Comparison of ENCODE assay signal across 9 cellular contexts in genomic region chr2:47404356-47404755, GRCh38. TPM values are rescaled to one million over a fixed set of nuclear protein-coding genes. Genes with fewer than 3 reads are reported as not detected.
DNase-seq lines count a peak whose midpoint lies in the region; ATAC-seq, FAIRE-seq and TF ChIP-seq lines count a peak whose summit lies in the region.
"Had no signal": no experiment of that assay in that cellular context is flagged by ENCODE, and none has a peak within 500 bp of the region (broad histone marks: within the 10 kb centered on the region; RNA-seq: fewer than 3 reads in every experiment).

No MANE protein-coding gene starts in this region.

- no peak overlapping the region for H3K27ac ChIP-seq in keratinocyte (ENCODE audit: control insufficient read depth, insufficient read depth, low read length)
- H3K27ac ChIP-seq in thoracic aorta = no peak overlapping the region

- peaks cover 51% of the 10 kb centered on the region for H3K36me3 Mint-ChIP-seq in activated T-cell treated with anti-CD3 and anti-CD28 coated beads, Interleukin-2, amount 50 U/mL, for 24 hours (ENCODE audit: low read depth)
- peaks cover 31% of the 10 kb centered on the region for H3K36me3 Mint-ChIP-seq in activated CD4-positive, alpha-beta memory T cell treated with anti-CD3 and anti-CD28 coated beads for 36 hours

- no peaks in the 10 kb centered on the region for H3K9me1 ChIP-seq in keratinocyte (ENCODE audit: control insufficient read depth, extremely low read depth, insufficient read depth, low read length)

- peaks cover 39% of the 10 kb centered on the region for H3K4me1 Mint-ChIP-seq in activated T-cell treated with anti-CD3 and anti-CD28 coated beads, Interleukin-2, amount 50 U/mL, for 24 hours (ENCODE audit: low read depth)
- peaks cover 26% of the 10 kb centered on the region for H3K4me1 Mint-ChIP-seq in activated CD4-positive, alpha-beta memory T cell treated with anti-CD3 and anti-CD28 coated beads for 36 hours (ENCODE audit: low read depth)

- intact Hi-C loops in activated CD4-positive, alpha-beta memory T cell treated with anti-CD3 and anti-CD28 coated beads for 36 hours (cut with micrococcal nuclease) = no loop called here

- no peak for ATAC-seq in thoracic aorta (ENCODE audit: insufficient number of reproducible peaks, low FRiP score, low read depth)
- no peak for ATAC-seq in GM18858 (IDR thresholded peaks at IDR 0.05; ENCODE audit: unreplicated experiment)
- no peak for ATAC-seq in HG03159 (IDR thresholded peaks at IDR 0.05; ENCODE audit: unreplicated experiment)
- no peak for ATAC-seq in HG03135 (IDR thresholded peaks at IDR 0.05; ENCODE audit: unreplicated experiment)

- dilution Hi-C loops in keratinocyte (cut with MboI; ENCODE audit: extremely low pct_ligation_motif_present, low sequenced_read_pairs) = no loop called here

- no peak for DNase-seq in activated T-cell treated with anti-CD3 and anti-CD28 coated beads, Interleukin-2, amount 50 U/mL, for 24 hours
- DNase-seq in activated T-cell treated with anti-CD3 and anti-CD28 coated beads, Interleukin-2, amount 50 U/mL, for 1 hour = no peak
- DNase-seq in activated CD4-positive, alpha-beta memory T cell treated with anti-CD3 and anti-CD28 coated beads for 36 hours = no peak
- DNase-seq in keratinocyte (ENCODE audit: low read depth, low spot score) (no peak), thoracic aorta (ENCODE audit: low spot score) (no peak)

- H3K4me1 ChIP-seq in keratinocyte (ENCODE audit: control insufficient read depth, extremely low read depth, insufficient read depth, low read length) = peaks cover 14% of the 10 kb centered on the region
- H3K4me1 ChIP-seq in thoracic aorta (ENCODE audit: control insufficient read depth in 1 of 2, low read depth in 2 of 2) = peaks cover 9 to 17% of the 10 kb centered on the region in 2 donors

- no peaks in the 10 kb centered on the region for H3K9me3 Mint-ChIP-seq in activated T-cell treated with anti-CD3 and anti-CD28 coated beads, Interleukin-2, amount 50 U/mL, for 24 hours
- H3K9me3 Mint-ChIP-seq in activated CD4-positive, alpha-beta memory T cell treated with anti-CD3 and anti-CD28 coated beads for 36 hours = no peaks in the 10 kb centered on the region

- POLR2A ChIA-PET in activated CD4-positive, alpha-beta memory T cell treated with anti-CD3 and anti-CD28 coated beads for 36 hours (lab: Charles Lee) = interaction anchor here (0.8 kb wide), 1 partner anchor 379 kb away, joined by 3 read pairs; the partner anchor contains the start of gene MSH6

- H3K4me2 ChIP-seq in keratinocyte (ENCODE audit: control insufficient read depth, extremely low read depth, insufficient read depth, low read depth, low read length) = peak overlapping the region; percentile 99

- peak overlapping the region; percentile 98 for H3K27ac Mint-ChIP-seq in activated T-cell treated with anti-CD3 and anti-CD28 coated beads, Interleukin-2, amount 50 U/mL, for 24 hours
- no peak overlapping the region for H3K27ac Mint-ChIP-seq in activated CD4-positive, alpha-beta memory T cell treated with anti-CD3 and anti-CD28 coated beads for 36 hours

- H3K4me3 Mint-ChIP-seq in activated T-cell treated with anti-CD3 and anti-CD28 coated beads, Interleukin-2, amount 50 U/mL, for 24 hours = peak overlapping the region; percentile 96
- H3K4me3 Mint-ChIP-seq in activated CD4-positive, alpha-beta memory T cell treated with anti-CD3 and anti-CD28 coated beads for 36 hours = peak overlapping the region; percentile 96

- FAIRE-seq in keratinocyte (lab: Jason Lieb, UNC) = no peak

- no peak overlapping the region for H3K9ac ChIP-seq in keratinocyte (ENCODE audit: control insufficient read depth, extremely low read depth, insufficient read depth, low read length)

- no peaks in the 10 kb centered on the region for H4K20me1 ChIP-seq in keratinocyte (ENCODE audit: control insufficient read depth, extremely low read depth, insufficient read depth, low read length)

- H3K27me3 ChIP-seq in keratinocyte (ENCODE audit: control insufficient read depth, extremely low read depth, insufficient read depth, low read length) (no peaks in the 10 kb centered on the region), thoracic aorta (replicated peaks; ENCODE audit: insufficient read depth) (no peaks in the 10 kb centered on the region)

- no peaks in the 10 kb centered on the region for H3K27me3 Mint-ChIP-seq in activated T-cell treated with anti-CD3 and anti-CD28 coated beads, Interleukin-2, amount 50 U/mL, for 24 hours
- no peaks in the 10 kb centered on the region for H3K27me3 Mint-ChIP-seq in activated CD4-positive, alpha-beta memory T cell treated with anti-CD3 and anti-CD28 coated beads for 36 hours

- H2AFZ ChIP-seq in keratinocyte (ENCODE audit: control insufficient read depth, low read length) = no peak overlapping the region

- H3K9me3 ChIP-seq in keratinocyte (ENCODE audit: control insufficient read depth, low read depth, low read length) (no peaks in the 10 kb centered on the region), thoracic aorta (no peaks in the 10 kb centered on the region)

- H3K4me3 ChIP-seq in keratinocyte (ENCODE audit: control insufficient read depth in 2 of 3, extremely low read depth in 1 of 3, insufficient read depth in 2 of 3, low read depth in 1 of 3, low read length in 3 of 3) (peak overlapping the region in 2 of 3 experiments; percentile 83 to 89), thoracic aorta (peak overlapping the region; percentile 84)

- no peak for TF ChIP-seq CTCF in keratinocyte (optimal IDR thresholded peaks at IDR 0.05 in 1 of 3, IDR thresholded peaks at IDR 0.05 in 1 of 3, conservative IDR thresholded peaks at IDR 0.05 in 1 of 3; ENCODE audit: extremely low read depth in 1 of 3, insufficient read depth in 2 of 3, low read length in 3 of 3)
- no peak for TF ChIP-seq CTCF in thoracic aorta (IDR thresholded peaks at IDR 0.05)

- H3K79me2 ChIP-seq in keratinocyte (ENCODE audit: control insufficient read depth, insufficient read depth, low read length) = peaks cover 26% of the 10 kb centered on the region

- H3K36me3 ChIP-seq in keratinocyte (ENCODE audit: control insufficient read depth in 2 of 2, extremely low read depth in 1 of 2, insufficient read depth in 2 of 2, low read length in 2 of 2) = no peaks in the 10 kb centered on the region
- no peaks in the 10 kb centered on the region for H3K36me3 ChIP-seq in thoracic aorta

- CTCF ChIA-PET in activated CD4-positive, alpha-beta memory T cell treated with anti-CD3 and anti-CD28 coated beads for 36 hours (lab: Charles Lee) = interaction anchor here (1.1 kb wide), 1 partner anchor 17 kb away, joined by 3 read pairs; no protein-coding TSS in a partner anchor

RNA-seq across cellular contexts. Expression of gene MSH2, which starts 1.4 kb away (rescaled TPM):
- total RNA-seq in activated CD4-positive, alpha-beta memory T cell treated with anti-CD3 and anti-CD28 coated beads for 36 hours = 10 to 100 TPM; 57.0 to 59.1 TPM
- 8.0 to 16.8 TPM (median 11.0 TPM) in 3 replicates for polyA plus RNA-seq in keratinocyte
- 11.0 TPM for polyA plus RNA-seq in keratinocyte (2011; ENCODE audit: low read depth)
- polyA plus RNA-seq in keratinocyte (2011; cell fraction: cytosol; rRNA removed) = 6.1 and 11.4 TPM in 2 replicates
- 9.8 and 11.8 TPM in 2 replicates for polyA plus RNA-seq in keratinocyte (2011; cell fraction: nucleus; rRNA removed)
- 5.9 and 12.0 TPM in 2 replicates for polyA plus RNA-seq in keratinocyte (2012; ENCODE audit: low replicate concordance)
- 5.7 to 13.0 TPM (median 5.8 TPM) in 3 replicates for polyA minus RNA-seq in keratinocyte
- 6.3 TPM for polyA minus RNA-seq in keratinocyte (2011; cell fraction: cytosol; rRNA and poly(A)+ RNA removed)
- 4.5 and 10.7 TPM in 2 replicates for polyA minus RNA-seq in keratinocyte (2011; cell fraction: nucleus; rRNA and poly(A)+ RNA removed)
- 1 to 10 TPM; 4.7 to 9.6 TPM for total RNA-seq in thoracic aorta

RNA-seq across cellular contexts. Expression of gene EPCAM, which starts 35.2 kb away (rescaled TPM):
- under 1 TPM; 0.57 to 0.63 TPM for total RNA-seq in activated CD4-positive, alpha-beta memory T cell treated with anti-CD3 and anti-CD28 coated beads for 36 hours
- 4.7 to 27.6 TPM (median 25.8 TPM) in 3 replicates for polyA plus RNA-seq in keratinocyte
- 38.8 TPM for polyA plus RNA-seq in keratinocyte (2011; ENCODE audit: low read depth)
- polyA plus RNA-seq in keratinocyte (2011; cell fraction: cytosol; rRNA removed) = 8.1 and 14.0 TPM in 2 replicates
- 10.9 and 26.1 TPM in 2 replicates for polyA plus RNA-seq in keratinocyte (2011; cell fraction: nucleus; rRNA removed)
- polyA plus RNA-seq in keratinocyte (2012; ENCODE audit: low replicate concordance) = 17.9 and 34.5 TPM in 2 replicates
- 2.9 to 20.1 TPM (median 3.1 TPM) in 3 replicates for polyA minus RNA-seq in keratinocyte
- 15.3 TPM for polyA minus RNA-seq in keratinocyte (2011; cell fraction: cytosol; rRNA and poly(A)+ RNA removed)
- polyA minus RNA-seq in keratinocyte (2011; cell fraction: nucleus; rRNA and poly(A)+ RNA removed) = 7.9 and 8.5 TPM in 2 replicates
- 1 to 10 TPM in 1 of 2 donors, not detected in 1; 1.6 TPM for total RNA-seq in thoracic aorta
- total RNA-seq: RPMI7951 had no signal

Comparison
In these comparisons a context has a peak if more than half of its experiments do, and no peak if none do; other contexts are left out.
1. RNA of gene MSH2, which starts 1.4 kb away (total RNA-seq): 57.0 to 59.1 TPM in activated CD4-positive, alpha-beta memory T cell treated with anti-CD3 and anti-CD28 coated beads for 36 hours; 4.7 to 9.6 TPM in thoracic aorta; every median in the first group is over 4 times any median in the second.